8 cellular contexts compared by ENCODE assay signal in the genomic region with DNA sequence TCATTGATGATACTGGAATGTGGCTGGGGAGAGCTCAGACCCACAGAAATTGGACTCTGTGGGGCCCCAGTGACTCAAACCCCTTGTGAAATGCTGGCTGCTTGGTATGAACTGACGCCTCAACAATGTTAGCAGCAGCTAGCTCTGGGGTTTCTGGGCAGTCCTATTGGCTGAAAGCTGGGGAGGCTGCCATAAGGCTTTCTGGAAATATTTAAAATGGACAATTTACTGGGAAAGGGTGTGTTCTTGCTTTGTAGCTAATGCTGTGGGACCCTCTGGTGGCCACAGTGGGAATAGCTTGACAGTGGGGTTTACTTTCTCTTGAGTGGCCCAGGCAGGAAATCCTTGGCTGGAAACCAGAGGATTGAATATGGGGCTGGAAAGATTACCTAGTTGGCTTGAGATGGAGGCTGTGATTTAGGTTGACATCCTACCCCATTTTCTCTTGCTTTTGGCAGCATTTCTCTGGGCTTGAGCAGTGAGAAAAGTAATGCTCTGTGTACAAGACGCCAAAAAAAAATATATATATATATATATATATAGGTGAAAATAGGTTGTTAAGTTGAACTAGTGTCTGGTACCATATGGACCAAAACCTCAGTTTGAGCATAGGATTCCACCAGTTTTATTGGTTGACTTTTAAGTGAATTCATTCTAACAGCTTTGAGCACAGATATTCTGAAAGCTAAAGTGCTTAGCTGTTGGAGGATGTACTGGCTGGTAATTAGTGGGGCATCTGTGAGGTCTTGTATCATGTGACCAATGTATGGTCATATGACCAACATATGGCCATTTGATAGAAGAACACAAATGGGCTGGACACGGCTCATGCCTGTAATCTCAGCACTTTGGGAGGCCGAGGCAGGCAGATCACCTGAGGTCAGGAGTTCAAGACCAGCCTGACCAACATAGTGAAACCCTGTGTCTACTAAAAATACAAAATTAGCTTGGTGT. TPM values are rescaled to one million over a fixed set of nuclear protein-coding genes. Genes with fewer than 3 reads are reported as not detected.
DNase-seq lines count a peak whose midpoint lies in the region; ATAC-seq and TF ChIP-seq lines count a peak whose summit lies in the region.

No MANE protein-coding gene starts in this region.

- H3K27ac ChIP-seq in colonic mucosa: no peak overlapping the region

- H3K36me3 ChIP-seq in colonic mucosa: no peaks in the 10 kb centered on the region

- no peak overlapping the region for H3K4me3 ChIP-seq in AG09309 (ENCODE audit: control insufficient read depth, low read depth, low read length)
- H3K4me3 ChIP-seq in colonic mucosa: no peak overlapping the region
- no peak overlapping the region for H3K4me3 ChIP-seq in lower leg skin (ENCODE audit: low read depth, poor library complexity, severe bottlenecking)

- no peak for ATAC-seq in HG03565 (IDR thresholded peaks at IDR 0.05; ENCODE audit: unreplicated experiment)

- WGBS in lower leg skin, 2 donors: 58 to 63% methylated on average over 4 of the region's 4 CpGs

- H3K27me3 ChIP-seq in colonic mucosa: no peaks in the 10 kb centered on the region

- H3K4me1 ChIP-seq in colonic mucosa: no peaks in the 10 kb centered on the region

- DNase-seq in AG09309 (ENCODE audit: low read depth) (peak; percentile 99), GOT3 (lab: John Stamatoyannopoulos, UW) (peak; percentile 75), NCI-H345 (lab: John Stamatoyannopoulos, UW) (peak; percentile 69), colonic mucosa (peak; percentile 95), lower leg skin (ENCODE audit: low spot score in 2 of 2) (peak; percentile 94 to 97)
- peak; percentile 59 to 68 for DNase-seq in activated CD4-positive, alpha-beta T cell treated with anti-CD3 and anti-CD28 coated beads for 24 hours (ENCODE audit: low read depth in 2 of 2)
- DNase-seq in stimulated activated CD4-positive, alpha-beta T cell treated with anti-CD3 and anti-CD28 coated beads, Interleukin-4, amount 100 ng/mL, for 1 hour: peak; percentile 77

- intact Hi-C loops in colonic mucosa (cut with DNase I): loop anchor here (2.0 to 5.0 kb wide), 2 partner anchors 69 to 115 kb away; no protein-coding TSS in a partner anchor
- intact Hi-C loops in lower leg skin (cut with DNase I; ENCODE audit: low total_unique reads): loop anchor here (5.0 kb wide), 1 partner anchor 35 kb away; no protein-coding TSS in a partner anchor

- no peaks in the 10 kb centered on the region for H3K9me3 ChIP-seq in colonic mucosa

- TF ChIP-seq CTCF in AG09309 (IDR thresholded peaks at IDR 0.05; ENCODE audit: control insufficient read depth, insufficient read depth, low read depth, low read length, missing control alignments) (peak; percentile 93), colonic mucosa (IDR thresholded peaks at IDR 0.05) (peak; percentile 94), lower leg skin (IDR thresholded peaks at IDR 0.05) (peak in 1 of 3 donors; percentile 71)

- no peak for TF ChIP-seq POLR2A in lower leg skin (IDR thresholded peaks at IDR 0.05)

- peak overlapping the region in 1 of 2 donors; percentile 2 for H3K9ac ChIP-seq in colonic mucosa (ENCODE audit: low read depth in 2 of 2, low read length in 2 of 2)

RNA-seq across cellular contexts. Expression of gene S100A10, which starts 8.2 kb away (rescaled TPM):
- 1,000 to 10,000 TPM; 1,313 to 1,485 TPM for total RNA-seq in colonic mucosa
- total RNA-seq in lower leg skin: 100 to 1,000 TPM in 2 of 4 donors, 10 to 100 TPM in 2; 74.8 to 153 (median 102) TPM

RNA-seq across cellular contexts. Expression of gene S100A11, which starts 34.9 kb away (rescaled TPM):
- total RNA-seq in colonic mucosa: 100 to 1,000 TPM; 194 to 260 TPM
- total RNA-seq in lower leg skin: 100 to 1,000 TPM; 394 to 516 (median 448) TPM

Comparison
In these comparisons a context has a peak if more than half of its experiments do, and no peak if none do; other contexts are left out.
1. RNA of gene S100A10, which starts 8.2 kb away (total RNA-seq): 1,313 to 1,485 TPM in colonic mucosa; 74.8 to 153 TPM in lower leg skin; every median in the first group is over 4 times any median in the second.
2. Peak in every context shown above with its lines, with median percentiles within 50 percentile points of each other: DNase-seq.